In genomic region chr11:3203221-3204043, GRCh38 we compare ENCODE assay signal across 11 cellular contexts. TPM values are rescaled to one million over a fixed set of nuclear protein-coding genes. Genes with fewer than 3 reads are reported as not detected.
DNase-seq lines count a peak whose midpoint lies in the region; TF ChIP-seq lines count a peak whose summit lies in the region.
"Had no signal": no experiment of that assay in that cellular context is flagged by ENCODE, and none has a peak within 500 bp of the region (broad histone marks: within the 10 kb centered on the region; RNA-seq: fewer than 3 reads in every experiment).

No MANE protein-coding gene starts in this region.

- no CpG with 5 or more reads among the region's 51 CpGs for WGBS in H9 (ENCODE audit: extremely low coverage, insufficient read length, low lambda C conversion rate)

- H3K9me3 ChIP-seq in H9 (ENCODE audit: control insufficient read depth, low read depth, low read length) (no peaks in the 10 kb centered on the region), osteoblast (ENCODE audit: low read depth, low read length) (no peaks in the 10 kb centered on the region)

- H3K79me2 ChIP-seq in H9 (ENCODE audit: insufficient read depth, low read length) = no peaks in the 10 kb centered on the region
- H3K79me2 ChIP-seq in osteoblast (ENCODE audit: insufficient read depth, low read length) = no peaks in the 10 kb centered on the region

- H3K27ac Mint-ChIP-seq in H9 = no peak overlapping the region
- H3K27ac Mint-ChIP-seq in mesothelial cell of epicardium = no peak overlapping the region

- H3K4ac ChIP-seq in H9 (ENCODE audit: low read depth, low read length) = no peak overlapping the region

- DNase-seq in H9 = peak; percentile 76
- DNase-seq in NCI-H146 (lab: John Stamatoyannopoulos, UW) = peak; percentile 54
- DNase-seq in foreskin fibroblast = peak; percentile 4 to 34
- peak; percentile 84 for DNase-seq in osteoblast (ENCODE audit: insufficient read length, low spot score, missing footprints)
- no peak for DNase-seq in DMS79 (lab: John Stamatoyannopoulos, UW)
- DNase-seq in SIG-M5 (lab: John Stamatoyannopoulos, UW) = no peak
- no peak for DNase-seq in mesothelial cell of epicardium (ENCODE audit: low spot score in 2 of 2, unreplicated experiment in 2 of 2)
- DNase-seq: hippocampal formation, MV-4-11 had no signal

- H3K14ac ChIP-seq in H9 (ENCODE audit: insufficient read depth, low read length) = no peak overlapping the region

- H2AFZ ChIP-seq in H9 (ENCODE audit: low read length) (no peak overlapping the region), osteoblast (ENCODE audit: low read length) (no peak overlapping the region)

- H4K5ac ChIP-seq in H9 (ENCODE audit: insufficient read length, low read depth, low read length) = no peak overlapping the region

- H3T11ph ChIP-seq in H9 (ENCODE audit: low read length) = no peak overlapping the region

- no peak overlapping the region for H2AK5ac ChIP-seq in H9 (ENCODE audit: insufficient read length, low read length)

- H3K4me3 Mint-ChIP-seq in H9 (peak overlapping the region; percentile 49 to 73), mesothelial cell of epicardium (no peak overlapping the region)

- H4K20me1 ChIP-seq in H9 (ENCODE audit: control insufficient read depth, insufficient read depth, insufficient read length) (peaks cover 2% of the 10 kb centered on the region), osteoblast (ENCODE audit: insufficient read depth, low read length) (no peaks in the 10 kb centered on the region)

- H2BK5ac ChIP-seq in H9 (ENCODE audit: insufficient read length, low read length) = no peak overlapping the region

- H4K91ac ChIP-seq in H9 (ENCODE audit: insufficient read length, low read depth, low read length) = no peak overlapping the region

- TF ChIP-seq CTCF in H9 (conservative IDR thresholded peaks at IDR 0.05) = peak; percentile 27; the same call in 2 of the 3 replicates
- TF ChIP-seq CTCF in foreskin fibroblast (IDR thresholded peaks at IDR 0.05; ENCODE audit: low read depth, low read length) = no peak
- TF ChIP-seq CTCF in osteoblast (IDR thresholded peaks at IDR 0.05; ENCODE audit: extremely low read depth, low read depth, low read length) = no peak
- no peak for TF ChIP-seq CTCF in mesothelial cell of epicardium (IDR thresholded peaks at IDR 0.05; ENCODE audit: unreplicated experiment)

- H3K79me1 ChIP-seq in H9 (ENCODE audit: insufficient read depth, low read depth, low read length, poor library complexity, severe bottlenecking) = no peaks in the 10 kb centered on the region

- peak overlapping the region; percentile 53 for H3K4me2 ChIP-seq in H9 (ENCODE audit: insufficient read depth, insufficient read length, low read length)
- no peak overlapping the region for H3K4me2 ChIP-seq in osteoblast (ENCODE audit: insufficient read depth, low read length)

- no peak overlapping the region for H3K23ac ChIP-seq in H9 (ENCODE audit: insufficient read length, low read depth, low read length)

- H3K27me3 Mint-ChIP-seq in H9 (ENCODE audit: low read depth) (peaks cover 57% of the 10 kb centered on the region), mesothelial cell of epicardium (ENCODE audit: low read depth) (peaks cover 65% of the 10 kb centered on the region)

- no peak overlapping the region for H2BK120ac ChIP-seq in H9 (ENCODE audit: low read depth, low read length, poor library complexity, severe bottlenecking)

- no peak overlapping the region for H3K4me3 ChIP-seq in foreskin fibroblast (ENCODE audit: low read depth in 1 of 2, low read length in 2 of 2)
- H3K4me3 ChIP-seq in osteoblast (ENCODE audit: insufficient read depth, low read length) = no peak overlapping the region

- H3K27me3 ChIP-seq in H9 (ENCODE audit: insufficient read depth, low read length) (peaks cover 9% of the 10 kb centered on the region; the same call in 1 of the 2 replicates), osteoblast (ENCODE audit: insufficient read depth, low read length) (peaks cover 39% of the 10 kb centered on the region)

- H3K18ac ChIP-seq in H9 (ENCODE audit: insufficient read length, low read depth, low read length) = no peak overlapping the region

- H3K4me1 Mint-ChIP-seq in H9 = peaks cover 8 to 9% of the 10 kb centered on the region in 2 experiments
- no peaks in the 10 kb centered on the region for H3K4me1 Mint-ChIP-seq in mesothelial cell of epicardium

- H3K36me3 ChIP-seq in osteoblast (ENCODE audit: insufficient read depth, low read length) = no peaks in the 10 kb centered on the region

- H3K9me3 Mint-ChIP-seq in H9 (no peaks in the 10 kb centered on the region), mesothelial cell of epicardium (no peaks in the 10 kb centered on the region)

- H2BK12ac ChIP-seq in H9 (ENCODE audit: insufficient read length, low read depth, low read length) = no peak overlapping the region

- no peak overlapping the region for H3K56ac ChIP-seq in H9 (ENCODE audit: insufficient read length, low read depth, low read length)

- no peak overlapping the region for H2BK15ac ChIP-seq in H9 (ENCODE audit: low read depth, low read length)

- no peak overlapping the region for H3K9ac ChIP-seq in H9 (ENCODE audit: extremely low read depth, insufficient read length, low read length)

- H2BK20ac ChIP-seq in H9 (ENCODE audit: low read depth, low read length, poor library complexity, severe bottlenecking) = no peak overlapping the region

- no peaks in the 10 kb centered on the region for H3K4me1 ChIP-seq in H9 (ENCODE audit: insufficient read depth, low read length)
- H3K4me1 ChIP-seq in osteoblast (ENCODE audit: insufficient read depth, low read length) = no peaks in the 10 kb centered on the region

- H4K8ac ChIP-seq in H9 (replicated peaks; ENCODE audit: insufficient read length, low read depth, low read length) = no peak overlapping the region

- H3K23me2 ChIP-seq in H9 (ENCODE audit: insufficient read length, low read depth, low read length, poor library complexity, severe bottlenecking) = peaks cover 9% of the 10 kb centered on the region

- H3K36me3 Mint-ChIP-seq in H9 (ENCODE audit: insufficient read depth in 1 of 3, low read depth in 3 of 3) (no peaks in the 10 kb centered on the region), mesothelial cell of epicardium (no peaks in the 10 kb centered on the region)

- H3K27ac ChIP-seq in H9 (ENCODE audit: insufficient read length, low read depth, low read length) (no peak overlapping the region), osteoblast (ENCODE audit: low read depth, low read length) (no peak overlapping the region)
- H3K27ac ChIP-seq: dorsolateral prefrontal cortex had no signal

RNA-seq across cellular contexts. Expression of gene MRGPRG, which starts 15.2 kb away (rescaled TPM):
- not detected in 2 replicates for total RNA-seq in H9 (2021)
- total RNA-seq in osteoblast = not detected in 2 replicates
- total RNA-seq in mesothelial cell of epicardium = not detected in 3 replicates
- total RNA-seq: dorsolateral prefrontal cortex, renal cortical epithelial cell had no signal

RNA-seq across cellular contexts. Expression of gene MRGPRE, which starts 28.8 kb away (rescaled TPM):
- total RNA-seq in H9 (2021) (not detected in 2 replicates), osteoblast (under 0.01 TPM in 1 of 2 replicates, not detected in the other), mesothelial cell of epicardium (not detected in 3 replicates)
- total RNA-seq: renal cortical epithelial cell had no signal

RNA-seq across cellular contexts. Expression of gene OSBPL5, which starts 38.3 kb away (rescaled TPM):
- total RNA-seq in H9 (2021) = 11.1 and 16.1 TPM in 2 replicates
- total RNA-seq in osteoblast = 46.0 and 49.9 TPM in 2 replicates
- total RNA-seq in mesothelial cell of epicardium = 31.6 to 37.1 TPM (median 34.4 TPM) in 3 replicates

Comparison
In these comparisons a context has a peak if more than half of its experiments do, and no peak if none do; other contexts are left out.
1. DNase-seq: peak in H9 (single experiment), NCI-H146 (single experiment), foreskin fibroblast (2 of 2) and osteoblast (single experiment); none in DMS79 (single experiment), SIG-M5 (single experiment) and mesothelial cell of epicardium (0 of 2).